In genomic region chr21:17726047-17726446, GRCh38 we compare ENCODE assay signal across 1 cellular context.
TF ChIP-seq lines count a peak whose summit lies in the region.

No MANE protein-coding gene starts in this region.

TF ChIP-seq in WTC11, 78 proteins besides CTCF, POLR2A, EP300 and RAD21 (continued from another document):
- TF ChIP-seq, protein P1, sequence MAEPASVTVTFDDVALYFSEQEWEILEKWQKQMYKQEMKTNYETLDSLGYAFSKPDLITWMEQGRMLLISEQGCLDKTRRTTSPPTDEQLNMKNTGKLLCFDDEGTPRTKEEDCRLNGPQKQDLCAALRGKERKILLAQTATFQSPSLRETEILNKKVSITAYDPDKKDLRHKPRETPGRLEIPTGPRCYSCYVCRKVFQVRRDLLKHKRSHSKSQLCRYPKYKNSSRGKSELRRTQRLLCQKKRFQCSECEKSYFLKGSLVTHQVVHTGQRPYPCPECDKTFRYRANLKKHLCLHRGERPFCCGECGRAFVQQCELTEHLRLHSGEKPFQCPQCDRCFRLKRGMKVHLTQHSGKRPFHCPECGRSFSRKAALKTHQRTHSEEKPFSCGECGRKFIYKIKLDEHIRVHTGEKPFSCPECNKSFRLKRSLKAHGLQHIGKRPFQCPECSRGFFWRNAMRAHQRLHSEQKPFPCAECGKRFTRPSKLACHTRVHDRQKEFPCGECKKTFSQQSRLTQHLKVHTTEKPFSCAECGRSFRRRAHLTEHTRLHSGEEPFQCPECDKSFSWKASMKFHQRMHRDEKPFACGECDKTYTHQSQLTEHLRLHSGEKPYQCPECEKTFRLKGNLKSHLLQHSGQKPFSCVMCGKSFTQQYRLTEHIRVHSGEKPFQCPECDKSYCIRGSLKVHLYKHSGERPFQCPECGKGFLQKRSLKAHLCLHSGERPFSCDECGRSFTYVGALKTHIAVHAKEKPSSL (CRISPR knock-in tag; conservative IDR thresholded peaks at IDR 0.05): no peak
- TF ChIP-seq E2F1 (CRISPR knock-in tag; IDR thresholded peaks at IDR 0.05) (no peak), TEAD4 (CRISPR knock-in tag; IDR thresholded peaks at IDR 0.05) (no peak)
TF ChIP-seq in WTC11: peak in this region for 0.
